Comparison of ENCODE assay signal across 11 cellular contexts in the genomic region with DNA sequence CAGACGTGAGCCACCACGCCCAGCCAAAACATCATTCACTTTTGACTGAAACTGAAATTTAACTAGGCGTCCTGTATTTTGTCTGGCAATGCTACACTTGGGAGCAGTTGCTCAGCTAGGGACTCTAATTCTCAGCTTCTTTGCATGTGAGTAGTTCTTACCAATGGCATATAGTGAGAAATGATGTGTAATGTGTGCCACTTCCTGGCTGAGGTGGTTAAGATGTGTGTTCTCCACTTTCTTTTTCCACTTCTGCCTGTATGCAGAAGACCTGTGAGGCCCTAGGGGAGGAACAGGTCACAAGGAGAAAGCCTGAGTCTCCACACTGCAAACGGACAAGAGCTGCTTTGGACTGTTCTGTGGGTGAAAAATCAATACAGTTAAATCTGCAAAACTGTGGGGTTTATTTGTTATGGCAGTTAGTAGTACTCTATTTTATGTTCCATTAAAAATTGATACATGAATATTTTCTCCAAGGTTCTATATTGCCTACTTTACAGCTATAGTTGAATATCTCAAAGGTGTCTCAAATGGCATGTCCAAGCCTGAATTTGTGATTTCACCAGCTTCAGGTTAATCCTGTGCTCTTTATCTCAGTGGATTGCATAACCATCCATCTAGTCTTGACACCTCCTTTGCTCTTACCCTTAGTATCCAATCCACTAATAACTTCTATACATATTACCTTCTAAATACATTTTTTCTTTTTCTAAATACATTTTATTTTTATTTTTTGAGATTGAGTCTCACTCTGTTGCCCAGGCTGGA. TPM values are rescaled to one million over a fixed set of nuclear protein-coding genes. Genes with fewer than 3 reads are reported as not detected.
DNase-seq lines count a peak whose midpoint lies in the region; ATAC-seq and TF ChIP-seq lines count a peak whose summit lies in the region.
"Had no signal": no experiment of that assay in that cellular context is flagged by ENCODE, and none has a peak within 500 bp of the region (broad histone marks: within the 10 kb centered on the region; RNA-seq: fewer than 3 reads in every experiment).

No MANE protein-coding gene starts in this region.

- H3K27me3 Mint-ChIP-seq in natural killer cell (ENCODE audit: low read depth in 2 of 2), result peaks cover under 1 to 2% of the 10 kb centered on the region in 2 donors

- intact Hi-C loops in natural killer cell (cut with micrococcal nuclease), result no loop called here

- DNase-seq in natural killer cell, result no peak
- no peak for DNase-seq in MV-4-11 (lab: John Stamatoyannopoulos, UW)
- DNase-seq in DMS 273 treated with DMSO at 0.1 percent for 48 hours (lab: John Stamatoyannopoulos, UW), result no peak
- DNase-seq in right atrium auricular region (ENCODE audit: low spot score), result no peak
- DNase-seq: aorta, foreskin fibroblast, GDM1, NCI-H345 had no signal

- H3K9me3 ChIP-seq in right atrium auricular region, result no peaks in the 10 kb centered on the region

- TF ChIP-seq CTCF in natural killer cell (IDR thresholded peaks at IDR 0.05) (no peak), right atrium auricular region (IDR thresholded peaks at IDR 0.05) (no peak)

- ATAC-seq in GM19043 (IDR thresholded peaks at IDR 0.05; ENCODE audit: low read depth, unreplicated experiment) (peak; percentile 83), GM21737 (IDR thresholded peaks at IDR 0.05; ENCODE audit: unreplicated experiment) (peak; percentile 93), HG03442 (IDR thresholded peaks at IDR 0.05; ENCODE audit: unreplicated experiment) (peak; percentile 97), natural killer cell (peak; percentile 44 to 67 (median 65))

- H3K36me3 ChIP-seq in right atrium auricular region, result no peaks in the 10 kb centered on the region

- H3K9me3 Mint-ChIP-seq in natural killer cell, result no peaks in the 10 kb centered on the region

- no peak overlapping the region for H3K27ac ChIP-seq in right atrium auricular region

- H3K4me1 Mint-ChIP-seq in natural killer cell, result peaks cover 0 to 5% of the 10 kb centered on the region in 2 donors

- H3K36me3 Mint-ChIP-seq in natural killer cell, result no peaks in the 10 kb centered on the region

- peaks cover 0 to under 1% of the 10 kb centered on the region in 2 donors for H3K4me1 ChIP-seq in right atrium auricular region

- H3K4me3 ChIP-seq in right atrium auricular region, result no peak overlapping the region

- H3K4me3 Mint-ChIP-seq in natural killer cell, result no peak overlapping the region

- no peak overlapping the region for H3K27ac Mint-ChIP-seq in natural killer cell

- H3K27me3 ChIP-seq in right atrium auricular region, result no peaks in the 10 kb centered on the region

RNA-seq across cellular contexts. Expression of a gene that starts 59.3 kb away (rescaled TPM):
- total RNA-seq in natural killer cell, result 10 to 100 TPM; 72.5 to 94.2 (median 92.1) TPM
- 10 to 100 TPM; 15.8 to 27.7 TPM for total RNA-seq in right atrium auricular region
